ENCODE assay signal across 19 cellular contexts in the genomic region with DNA sequence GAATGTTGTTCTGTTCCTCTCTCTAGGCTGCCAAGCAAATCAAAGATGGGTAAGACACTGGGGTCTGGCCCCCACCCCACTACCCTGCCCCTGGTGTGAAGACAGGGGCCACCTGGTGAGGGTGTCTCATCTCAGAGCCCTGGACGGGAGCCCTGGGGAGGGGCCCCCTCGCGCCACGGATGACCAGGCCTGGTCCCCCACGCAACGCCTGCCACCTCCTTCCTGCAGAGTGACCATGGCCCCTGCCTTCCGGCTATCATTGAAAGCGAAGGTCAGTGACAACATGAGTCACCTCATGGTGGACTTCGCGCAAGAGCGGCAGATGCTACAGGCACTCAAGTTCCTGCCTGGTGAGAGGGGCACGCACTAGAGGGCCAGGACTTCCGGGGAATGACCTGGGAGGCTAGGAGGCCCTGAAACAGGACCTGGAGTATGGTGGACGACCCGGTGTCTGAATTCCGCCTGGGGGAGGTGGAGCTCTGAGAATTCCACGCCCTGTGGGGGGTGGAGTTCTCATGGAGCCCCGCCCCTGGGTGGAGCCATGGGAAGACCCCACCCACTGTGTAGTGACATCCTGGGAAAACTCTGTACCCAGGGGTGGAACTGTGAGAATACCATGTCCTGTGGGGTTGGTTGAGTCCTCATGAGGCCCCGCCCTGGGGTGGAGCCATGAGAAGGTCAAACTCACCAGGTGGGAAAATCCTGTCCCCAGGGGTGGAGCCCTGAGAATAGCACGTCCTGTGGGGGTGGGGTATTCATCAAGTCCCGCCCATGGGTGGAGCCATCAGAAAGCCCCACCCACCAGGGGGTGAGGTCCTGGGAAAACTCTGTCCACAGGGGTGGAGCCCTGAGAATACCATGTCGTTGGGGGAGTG. TPM values are rescaled to one million over a fixed set of nuclear protein-coding genes. Genes with fewer than 3 reads are reported as not detected.
DNase-seq lines count a peak whose midpoint lies in the region; ATAC-seq, FAIRE-seq and TF ChIP-seq lines count a peak whose summit lies in the region.
"Had no signal": no experiment of that assay in that cellular context is flagged by ENCODE, and none has a peak within 500 bp of the region (broad histone marks: within the 10 kb centered on the region; RNA-seq: fewer than 3 reads in every experiment).

No MANE protein-coding gene starts in this region.

- no peak for TF ChIP-seq POLR2A in GM12892 (IDR thresholded peaks at IDR 0.05; ENCODE audit: low read depth, low read length)

- H3K36me3 Mint-ChIP-seq in activated naive CD8-positive, alpha-beta T cell treated with anti-CD3 and anti-CD28 coated beads, Interleukin-2, amount 50 U/mL, for 24 hours (ENCODE audit: low read depth), result peaks cover 2% of the 10 kb centered on the region
- H3K36me3 Mint-ChIP-seq: activated naive CD8-positive, alpha-beta T cell had no signal

- no peaks in the 10 kb centered on the region for H3K9me3 ChIP-seq in osteoblast (ENCODE audit: low read depth, low read length)

- H3K27ac ChIP-seq in osteoblast (ENCODE audit: low read depth, low read length), result no peak overlapping the region

- TF ChIP-seq CTCF in osteoblast (IDR thresholded peaks at IDR 0.05; ENCODE audit: extremely low read depth, low read depth, low read length), result no peak

- H3K79me2 ChIP-seq in osteoblast (ENCODE audit: insufficient read depth, low read length), result no peaks in the 10 kb centered on the region

- no peaks in the 10 kb centered on the region for H3K4me1 ChIP-seq in osteoblast (ENCODE audit: insufficient read depth, low read length)

- no peaks in the 10 kb centered on the region for H3K27me3 ChIP-seq in osteoblast (ENCODE audit: insufficient read depth, low read length)

- H3K4me1 Mint-ChIP-seq in activated naive CD8-positive, alpha-beta T cell treated with anti-CD3 and anti-CD28 coated beads, Interleukin-2, amount 50 U/mL, for 24 hours, result no peaks in the 10 kb centered on the region

- ATAC-seq in activated naive CD8-positive, alpha-beta T cell treated with anti-CD3 and anti-CD28 coated beads, Interleukin-2, amount 50 U/mL, for 24 hours, result peak; percentile 46

- H3K36me3 ChIP-seq in osteoblast (ENCODE audit: insufficient read depth, low read length), result no peaks in the 10 kb centered on the region

- no peak overlapping the region for H3K4me3 Mint-ChIP-seq in activated naive CD8-positive, alpha-beta T cell treated with anti-CD3 and anti-CD28 coated beads, Interleukin-2, amount 50 U/mL, for 24 hours
- H3K4me3 Mint-ChIP-seq: activated CD4-positive, alpha-beta T cell treated with anti-CD3 and anti-CD28 coated beads, Interleukin-2, amount 10 ng/mL, durations not matched to agents 7 days and 5 days; activated naive CD8-positive, alpha-beta T cell; immature natural killer cell had no signal

- H3K4me2 ChIP-seq in osteoblast (ENCODE audit: insufficient read depth, low read length), result no peak overlapping the region

- no peaks in the 10 kb centered on the region for H3K27me3 Mint-ChIP-seq in activated naive CD8-positive, alpha-beta T cell treated with anti-CD3 and anti-CD28 coated beads, Interleukin-2, amount 50 U/mL, for 24 hours
- H3K27me3 Mint-ChIP-seq: activated CD4-positive, alpha-beta T cell treated with anti-CD3 and anti-CD28 coated beads, Interleukin-2, amount 10 ng/mL, durations not matched to agents 7 days and 5 days; activated naive CD8-positive, alpha-beta T cell had no signal

- no peaks in the 10 kb centered on the region for H4K20me1 ChIP-seq in osteoblast (ENCODE audit: insufficient read depth, low read length)

- no peaks in the 10 kb centered on the region for H3K9me3 Mint-ChIP-seq in activated naive CD8-positive, alpha-beta T cell treated with anti-CD3 and anti-CD28 coated beads, Interleukin-2, amount 50 U/mL, for 24 hours
- H3K9me3 Mint-ChIP-seq: activated CD4-positive, alpha-beta T cell treated with anti-CD3 and anti-CD28 coated beads, Interleukin-2, amount 10 ng/mL, durations not matched to agents 7 days and 5 days; immature natural killer cell had no signal

- no peak overlapping the region for H2AFZ ChIP-seq in osteoblast (ENCODE audit: low read length)

- no peak overlapping the region for H3K27ac Mint-ChIP-seq in activated naive CD8-positive, alpha-beta T cell treated with anti-CD3 and anti-CD28 coated beads, Interleukin-2, amount 50 U/mL, for 24 hours
- H3K27ac Mint-ChIP-seq: activated CD4-positive, alpha-beta T cell treated with anti-CD3 and anti-CD28 coated beads, Interleukin-2, amount 10 ng/mL, durations not matched to agents 7 days and 5 days; activated naive CD8-positive, alpha-beta T cell; immature natural killer cell had no signal

- DNase-seq in NCI-H82 (lab: John Stamatoyannopoulos, UW), result peak; percentile 31
- DNase-seq in NCI-H82 treated with DMSO at 0.1 percent for 48 hours (lab: John Stamatoyannopoulos, UW; ENCODE audit: unreplicated experiment), result no peak
- peak; percentile 25 for DNase-seq in LHCN-M2 (ENCODE audit: low read depth)
- peak; percentile 48 for DNase-seq in activated naive CD8-positive, alpha-beta T cell treated with anti-CD3 and anti-CD28 coated beads, Interleukin-2, amount 50 U/mL, for 24 hours
- peak; percentile 78 for DNase-seq in osteoblast (ENCODE audit: insufficient read length, low spot score, missing footprints)
- DNase-seq in GM12892 (ENCODE audit: insufficient read length), result no peak
- no peak for DNase-seq in HPDE6-E6E7 (ENCODE audit: extremely low spot score)
- DNase-seq in 8988T, result no peak
- DNase-seq: activated CD4-positive, alpha-beta T cell treated with anti-CD3 and anti-CD28 coated beads, Interleukin-2, amount 10 ng/mL, durations not matched to agents 7 days and 5 days; NCI-H1092; NCI-H774; stimulated activated CD4-positive, alpha-beta T cell treated with anti-CD3 and anti-CD28 coated beads, Interleukin-15, amount 100 ng/mL, for 24 hours; SW 1271 had no signal

- FAIRE-seq in GM12892 (lab: Jason Lieb, UNC), result no peak
- FAIRE-seq: colon, GM19239 had no signal

- H3K4me3 ChIP-seq in osteoblast (ENCODE audit: insufficient read depth, low read length), result no peak overlapping the region

RNA-seq across cellular contexts. Expression of gene FSD1, which starts 6.1 kb away (rescaled TPM):
- 11.7 and 13.8 TPM in 2 replicates for total RNA-seq in LHCN-M2 (2014; rRNA removed)
- 3.5 TPM for polyA plus RNA-seq in LHCN-M2 (2012)
- total RNA-seq in osteoblast, result 0.29 and 1.1 TPM in 2 replicates
- polyA plus RNA-seq in GM12892 (2012; ENCODE audit: missing spikeins), result 1.2 TPM
- total RNA-seq: posterior vena cava, ureter had no signal

RNA-seq across cellular contexts. Expression of gene TMIGD2, which starts 8.3 kb away (rescaled TPM):
- not detected in 2 replicates for total RNA-seq in LHCN-M2 (2014; rRNA removed)
- polyA plus RNA-seq in LHCN-M2 (2012), result not detected
- not detected in 2 replicates for total RNA-seq in osteoblast
- not detected for polyA plus RNA-seq in GM12892 (2012; ENCODE audit: missing spikeins)

RNA-seq across cellular contexts. Expression of gene STAP2, which starts 28.1 kb away (rescaled TPM):
- total RNA-seq in LHCN-M2 (2014; rRNA removed), result 1.1 and 2.9 TPM in 2 replicates
- polyA plus RNA-seq in LHCN-M2 (2012), result 3.8 TPM
- total RNA-seq in osteoblast, result 2.4 and 2.5 TPM in 2 replicates
- 9.8 TPM for polyA plus RNA-seq in GM12892 (2012; ENCODE audit: missing spikeins)

RNA-seq across cellular contexts. Expression of gene SHD, which starts 31.4 kb away (rescaled TPM):
- total RNA-seq in LHCN-M2 (2014; rRNA removed), result 39.4 and 122 TPM in 2 replicates
- 28.5 TPM for polyA plus RNA-seq in LHCN-M2 (2012)
- total RNA-seq in osteoblast, result not detected in 2 replicates
- polyA plus RNA-seq in GM12892 (2012; ENCODE audit: missing spikeins), result not detected
- total RNA-seq: activated CD4-positive, alpha-beta T cell treated with anti-CD3 and anti-CD28 coated beads, Interleukin-2, amount 10 ng/mL, durations not matched to agents 7 days and 5 days; posterior vena cava; ureter had no signal
- polyA plus RNA-seq: immature natural killer cell had no signal

RNA-seq across cellular contexts. Expression of gene MPND, which starts 32.9 kb away (rescaled TPM):
- total RNA-seq in LHCN-M2 (2014; rRNA removed) (1.2 and 5.1 TPM in 2 replicates), osteoblast (6.8 and 6.9 TPM in 2 replicates)
- polyA plus RNA-seq in LHCN-M2 (2012), result 15.1 TPM
- 14.4 TPM for polyA plus RNA-seq in GM12892 (2012; ENCODE audit: missing spikeins)

Comparison
In these comparisons a context has a peak if more than half of its experiments do, and no peak if none do; other contexts are left out.
1. DNase-seq: peak in NCI-H82 (single experiment), LHCN-M2 (single experiment), activated naive CD8-positive, alpha-beta T cell treated with anti-CD3 and anti-CD28 coated beads, Interleukin-2, amount 50 U/mL, for 24 hours (single experiment) and osteoblast (single experiment); none in NCI-H82 treated with DMSO at 0.1 percent for 48 hours (single experiment), GM12892 (single experiment), HPDE6-E6E7 (single experiment) and 8988T (single experiment).